11 cellular contexts compared by ENCODE assay signal in genomic region chr4:153651961-153652784, GRCh38. TPM values are rescaled to one million over a fixed set of nuclear protein-coding genes. Genes with fewer than 3 reads are reported as not detected.
DNase-seq lines count a peak whose midpoint lies in the region; ATAC-seq, FAIRE-seq and TF ChIP-seq lines count a peak whose summit lies in the region.
"Had no signal": no experiment of that assay in that cellular context is flagged by ENCODE, and none has a peak within 500 bp of the region (broad histone marks: within the 10 kb centered on the region; RNA-seq: fewer than 3 reads in every experiment).

No MANE protein-coding gene starts in this region.

- no peak for FAIRE-seq in kidney (lab: Jason Lieb, UNC)

- H3K4me3 Mint-ChIP-seq in activated naive CD8-positive, alpha-beta T cell treated with anti-CD3 and anti-CD28 coated beads, Interleukin-2, amount 10 ng/mL, durations not matched to agents 7 days and 5 days = peak overlapping the region; percentile 53

- no peaks in the 10 kb centered on the region for H3K9me3 ChIP-seq in kidney (ENCODE audit: control insufficient read depth in 1 of 2, low read length in 2 of 2)
- H3K9me3 ChIP-seq: Caco-2 had no signal

- TF ChIP-seq CTCF in kidney (IDR thresholded peaks at IDR 0.05; ENCODE audit: borderline replicate concordance, extremely low read depth, insufficient read depth) = no peak

- peak; percentile 39 for DNase-seq in stimulated activated CD4-positive, alpha-beta T cell treated with anti-CD3 and anti-CD28 coated beads, Interleukin-15, amount 100 ng/mL, for 24 hours
- no peak for DNase-seq in stimulated activated CD4-positive, alpha-beta T cell treated with anti-CD3 and anti-CD28 coated beads, Interleukin-2, amount 100 ng/mL, for 48 hours
- no peak for DNase-seq in activated naive CD8-positive, alpha-beta T cell treated with anti-CD3 and anti-CD28 coated beads, Interleukin-2, amount 10 ng/mL, durations not matched to agents 7 days and 5 days
- DNase-seq in kidney = no peak
- DNase-seq: Caco-2; effector CD8-positive, alpha-beta T cell had no signal

- H3K4me3 ChIP-seq in kidney (ENCODE audit: low read length in 2 of 2) = no peak overlapping the region

- H3K9me3 Mint-ChIP-seq in activated naive CD8-positive, alpha-beta T cell treated with anti-CD3 and anti-CD28 coated beads, Interleukin-2, amount 10 ng/mL, durations not matched to agents 7 days and 5 days = peaks cover 2% of the 10 kb centered on the region

- H3K4me1 ChIP-seq in kidney (ENCODE audit: control insufficient read depth in 1 of 2, insufficient read depth in 1 of 2, low read depth in 1 of 2, low read length in 2 of 2) = no peaks in the 10 kb centered on the region
- H3K4me1 ChIP-seq: Caco-2 had no signal

- peaks cover 2% of the 10 kb centered on the region for H3K27me3 Mint-ChIP-seq in activated naive CD8-positive, alpha-beta T cell treated with anti-CD3 and anti-CD28 coated beads, Interleukin-2, amount 10 ng/mL, durations not matched to agents 7 days and 5 days

- H3K27me3 ChIP-seq in layer of hippocampus (ENCODE audit: control insufficient read depth, insufficient read depth, low read length) = no peaks in the 10 kb centered on the region

- H3K9ac ChIP-seq in kidney (ENCODE audit: low read length in 2 of 2) = no peak overlapping the region

- H3K4me1 Mint-ChIP-seq in activated naive CD8-positive, alpha-beta T cell treated with anti-CD3 and anti-CD28 coated beads, Interleukin-2, amount 10 ng/mL, durations not matched to agents 7 days and 5 days = peaks cover 24% of the 10 kb centered on the region

- POLR2A ChIA-PET in activated naive CD8-positive, alpha-beta T cell treated with anti-CD3 and anti-CD28 coated beads, Interleukin-2, amount 10 ng/mL, durations not matched to agents 7 days and 5 days (lab: Charles Lee) = interaction anchor here (1.0 to 1.3 kb wide), 2 partner anchors 9 to 187 kb away, joined by 3 read pairs; no protein-coding TSS in a partner anchor

- H3K36me3 ChIP-seq in kidney (ENCODE audit: control insufficient read depth in 1 of 2, insufficient read depth in 2 of 2, low read length in 2 of 2) = no peaks in the 10 kb centered on the region

- peak overlapping the region; percentile 86 for H3K27ac Mint-ChIP-seq in activated naive CD8-positive, alpha-beta T cell treated with anti-CD3 and anti-CD28 coated beads, Interleukin-2, amount 10 ng/mL, durations not matched to agents 7 days and 5 days

- intact Hi-C loops in kidney (cut with DNase I) = no loop called here

- H3K36me3 Mint-ChIP-seq in activated naive CD8-positive, alpha-beta T cell treated with anti-CD3 and anti-CD28 coated beads, Interleukin-2, amount 10 ng/mL, durations not matched to agents 7 days and 5 days = no peaks in the 10 kb centered on the region

- peak overlapping the region; percentile 9 for H3K27ac ChIP-seq in layer of hippocampus (ENCODE audit: low read depth, low read length)
- peak overlapping the region in 1 of 2 donors; percentile 59 for H3K27ac ChIP-seq in kidney (ENCODE audit: low read depth in 2 of 2, low read length in 2 of 2)

- ATAC-seq in activated naive CD8-positive, alpha-beta T cell treated with anti-CD3 and anti-CD28 coated beads, Interleukin-2, amount 10 ng/mL, durations not matched to agents 7 days and 5 days (ENCODE audit: low read depth) = no peak
- ATAC-seq in GM18520 (IDR thresholded peaks at IDR 0.05; ENCODE audit: unreplicated experiment) (no peak), HG02870 (IDR thresholded peaks at IDR 0.05; ENCODE audit: unreplicated experiment) (no peak), HG03342 (IDR thresholded peaks at IDR 0.05; ENCODE audit: unreplicated experiment) (no peak)

RNA-seq across cellular contexts. Expression of gene TLR2, which starts 31.9 kb away (rescaled TPM):
- total RNA-seq in activated naive CD8-positive, alpha-beta T cell treated with anti-CD3 and anti-CD28 coated beads, Interleukin-2, amount 10 ng/mL, durations not matched to agents 7 days and 5 days = 1 to 10 TPM in 1 of 2 experiments, under 1 TPM in 1; 0.89 to 1.9 TPM
- 59.5 TPM for total RNA-seq in kidney
- 8.0 TPM for polyA plus RNA-seq in kidney (ENCODE audit: insufficient read depth, low read depth, low replicate concordance)
- total RNA-seq: myocyte had no signal

Comparison
In these comparisons a context has a peak if more than half of its experiments do, and no peak if none do; other contexts are left out.
1. RNA of gene TLR2, which starts 31.9 kb away (total RNA-seq): 59.5 TPM in kidney (single experiment); 0.89 to 1.9 TPM in activated naive CD8-positive, alpha-beta T cell treated with anti-CD3 and anti-CD28 coated beads, Interleukin-2, amount 10 ng/mL, durations not matched to agents 7 days and 5 days; every median in the first group is over 10 times any median in the second.